Comparison of ENCODE assay signal across 1 cellular context in the genomic region with DNA sequence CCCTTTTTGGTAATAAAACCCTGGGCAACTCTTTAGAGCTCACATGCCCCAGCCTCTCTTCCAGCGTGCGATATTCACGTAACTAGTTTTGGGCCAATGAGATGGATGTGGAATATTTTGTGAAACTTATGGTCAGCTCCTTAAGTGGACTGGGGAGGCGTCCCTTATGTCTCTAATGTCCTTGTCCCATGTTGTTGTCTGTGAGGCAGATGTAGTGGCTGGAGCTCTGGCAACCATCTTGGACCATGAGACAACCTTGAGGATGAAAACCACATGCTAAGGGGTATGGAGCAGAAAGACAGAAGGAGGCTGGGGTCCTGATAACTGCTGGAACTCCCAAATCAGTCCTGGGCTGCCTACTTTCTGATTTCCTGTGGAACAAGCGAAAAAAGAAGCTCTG.
TF ChIP-seq lines count a peak whose summit lies in the region.

No MANE protein-coding gene starts in this region.

TF ChIP-seq in H1, 55 proteins besides CTCF, POLR2A, EP300 and RAD21:
- TF ChIP-seq TAF1 (IDR thresholded peaks at IDR 0.05; ENCODE audit: low read depth, low read length), result no peak
- TF ChIP-seq MAFK (IDR thresholded peaks at IDR 0.05; ENCODE audit: low read depth, low read length), result no peak
- no peak for TF ChIP-seq TEAD4 (IDR thresholded peaks at IDR 0.05; ENCODE audit: low read depth, low read length)
- TF ChIP-seq SIX5 (IDR thresholded peaks at IDR 0.05; ENCODE audit: low read depth, low read length), result no peak
- peak; percentile 84; the same call in 1 of the 2 replicates for TF ChIP-seq KDM1A (IDR thresholded peaks at IDR 0.05; ENCODE audit: borderline replicate concordance, low read length)
- TF ChIP-seq PHF8 (conservative IDR thresholded peaks at IDR 0.05; ENCODE audit: low read depth, low read length), result no peak
